In genomic region chr5:33675958-33676464, GRCh38 we compare ENCODE assay signal across 12 cellular contexts.
DNase-seq lines count a peak whose midpoint lies in the region; ATAC-seq, FAIRE-seq and TF ChIP-seq lines count a peak whose summit lies in the region.
"Had no signal": no experiment of that assay in that cellular context is flagged by ENCODE, and none has a peak within 500 bp of the region (broad histone marks: within the 10 kb centered on the region; RNA-seq: fewer than 3 reads in every experiment).

No MANE protein-coding gene starts in this region.

- intact Hi-C loops in gastrocnemius medialis (cut with DNase I; ENCODE audit: low total_unique reads): no loop called here

- no peak overlapping the region for H3K9ac ChIP-seq in OCI-LY3 (ENCODE audit: low read length)

- no peak for FAIRE-seq in D721Med (lab: Jason Lieb, UNC)

- H3K4me3 ChIP-seq in GM06990 (replicated peaks; ENCODE audit: low read depth, low read length) (no peak overlapping the region), OCI-LY3 (ENCODE audit: low read length) (peak overlapping the region; percentile 23; the same call in 1 of the 2 replicates), BE2C (ENCODE audit: low read depth, low read length) (no peak overlapping the region), gastrocnemius medialis (no peak overlapping the region)
- H3K4me3 ChIP-seq: colonic mucosa, SJSA1 had no signal

- H3K36me3 ChIP-seq in GM06990 (ENCODE audit: control insufficient read depth, insufficient read depth, low read length) (no peaks in the 10 kb centered on the region; the same call in none of the 2 replicates), OCI-LY3 (replicated peaks; ENCODE audit: low read depth, low read length) (peaks cover 8% of the 10 kb centered on the region), BE2C (no peaks in the 10 kb centered on the region), gastrocnemius medialis (no peaks in the 10 kb centered on the region)
- H3K36me3 ChIP-seq: colonic mucosa, SJSA1 had no signal

- H3K4me1 ChIP-seq in OCI-LY3 (ENCODE audit: low read length): peaks cover 30% of the 10 kb centered on the region
- H3K4me1 ChIP-seq in BE2C: no peaks in the 10 kb centered on the region
- H3K4me1 ChIP-seq in gastrocnemius medialis: no peaks in the 10 kb centered on the region
- H3K4me1 ChIP-seq: colonic mucosa, SJSA1 had no signal

- ATAC-seq in GM19467 (IDR thresholded peaks at IDR 0.05; ENCODE audit: unreplicated experiment) (peak; percentile 63), HG03066 (IDR thresholded peaks at IDR 0.05; ENCODE audit: low read depth, unreplicated experiment) (peak; percentile 74), gastrocnemius medialis (no peak)

- peak overlapping the region; percentile 51 for H3K4me2 ChIP-seq in OCI-LY3 (ENCODE audit: low read length)

- TF ChIP-seq CTCF in GM06990 (IDR thresholded peaks at IDR 0.05; ENCODE audit: insufficient read depth, low read length, poor library complexity, severe bottlenecking) (no peak), OCI-LY3 (IDR thresholded peaks at IDR 0.05; ENCODE audit: low read depth, low read length) (no peak), D721Med (IDR thresholded peaks at IDR 0.05; ENCODE audit: insufficient read depth, missing control alignments) (no peak), BE2C (IDR thresholded peaks at IDR 0.05; ENCODE audit: low read depth, low read length) (no peak), gastrocnemius medialis (IDR thresholded peaks at IDR 0.05 in 4 of 5, conservative IDR thresholded peaks at IDR 0.05 in 1 of 5) (no peak)

- H3K27me3 ChIP-seq in GM06990 (replicated peaks; ENCODE audit: control insufficient read depth, insufficient read depth, low read length) (no peaks in the 10 kb centered on the region), OCI-LY3 (ENCODE audit: low read depth, low read length) (peaks cover 11% of the 10 kb centered on the region), BE2C (no peaks in the 10 kb centered on the region), gastrocnemius medialis (no peaks in the 10 kb centered on the region)
- H3K27me3 ChIP-seq: colonic mucosa, SJSA1 had no signal

- H3K9me3 ChIP-seq in OCI-LY3 (ENCODE audit: insufficient read depth, low read length) (peaks cover 3% of the 10 kb centered on the region; the same call in 1 of the 2 replicates), BE2C (no peaks in the 10 kb centered on the region), gastrocnemius medialis (no peaks in the 10 kb centered on the region)
- H3K9me3 ChIP-seq: colonic mucosa, SJSA1 had no signal

- DNase-seq in GM06990 (ENCODE audit: extremely low read depth, insufficient read length): peak; percentile 80
- DNase-seq in GM19240 (ENCODE audit: insufficient read length, low spot score): no peak
- no peak for DNase-seq in D721Med (ENCODE audit: insufficient read length, low spot score)
- no peak for DNase-seq in BE2C
- no peak for DNase-seq in gastrocnemius medialis
- DNase-seq: activated T-cell treated with anti-CD3 and anti-CD28 coated beads, Interleukin-2, amount 50 U/mL, for 48 hours; colonic mucosa; NCI-H1092 treated with DMSO at 0.1 percent for 48 hours had no signal

- H3K79me2 ChIP-seq in OCI-LY3 (ENCODE audit: low read length): no peaks in the 10 kb centered on the region

- no peak for TF ChIP-seq POLR2A in gastrocnemius medialis (IDR thresholded peaks at IDR 0.05)

- peak overlapping the region; percentile 29 for H3K27ac ChIP-seq in OCI-LY3 (ENCODE audit: low read length)
- no peak overlapping the region for H3K27ac ChIP-seq in gastrocnemius medialis
- H3K27ac ChIP-seq: colonic mucosa, SJSA1 had no signal

- H4K20me1 ChIP-seq in OCI-LY3 (ENCODE audit: insufficient read depth, low read length): no peaks in the 10 kb centered on the region

- in situ Hi-C loops in gastrocnemius medialis (cut with MboI; ENCODE audit: low sequenced_read_pairs in 4 of 4): no loop called here

- H2AFZ ChIP-seq in OCI-LY3 (ENCODE audit: low read depth, low read length): no peak overlapping the region

Comparison
In these comparisons a context has a peak if more than half of its experiments do, and no peak if none do; other contexts are left out.
1. ATAC-seq: peak in GM19467 (single experiment) and HG03066 (single experiment); none in gastrocnemius medialis (0 of 2).